ENCODE assay signal across 33 cellular contexts in genomic region chr1:52454111-52454510, GRCh38.
"Had no signal": no experiment of that assay in that cellular context is flagged by ENCODE, and none has a peak within 500 bp of the region (broad histone marks: within the 10 kb centered on the region; RNA-seq: fewer than 3 reads in every experiment).

No MANE protein-coding gene starts in this region.

- H3K27ac ChIP-seq: brain microvascular endothelial cell, RWPE1, VCaP had no signal

- ATAC-seq: activated CD8-positive, alpha-beta T cell treated with anti-CD3 and anti-CD28 coated beads for 36 hours; activated naive CD8-positive, alpha-beta T cell treated with anti-CD3 and anti-CD28 coated beads, Interleukin-2, amount 50 U/mL, for 24 hours; PC-3; Right ventricle myocardium inferior had no signal

- H3K36me3 ChIP-seq: brain microvascular endothelial cell had no signal

- H3K27ac Mint-ChIP-seq: activated CD4-positive, alpha-beta T cell treated with anti-CD3 and anti-CD28 coated beads, Interleukin-2, amount 10 ng/mL, durations not matched to agents 24 days and 14 days; activated CD8-positive, alpha-beta T cell treated with anti-CD3 and anti-CD28 coated beads for 36 hours; activated naive CD4-positive, alpha-beta T cell treated with anti-CD3 and anti-CD28 coated beads, Interleukin-2, amount 10 ng/mL, durations not matched to agents 7 days and 5 days; activated naive CD8-positive, alpha-beta T cell; activated naive CD8-positive, alpha-beta T cell treated with anti-CD3 and anti-CD28 coated beads, Interleukin-2, amount 50 U/mL, for 24 hours; activated T-cell treated with anti-CD3 and anti-CD28 coated beads, Interleukin-2, amount 50 U/mL, for 24 hours; activated T-helper 1 cell treated with anti-CD3 and anti-CD28 coated beads, Interleukin-12 subunit alpha, Interleukin-12 subunit beta, Interleukin-2, Interleukin-4 antibody, amounts not matched to agents 30 ng/mL and 10 ng/mL and 1 ng/mL, durations not matched to agents 14 hours and 24 hours and 36 hours had no signal

- H3K4me3 Mint-ChIP-seq: activated CD4-positive, alpha-beta T cell treated with anti-CD3 and anti-CD28 coated beads, Interleukin-2, amount 10 ng/mL, durations not matched to agents 24 days and 14 days; activated CD8-positive, alpha-beta T cell treated with anti-CD3 and anti-CD28 coated beads for 36 hours; activated naive CD4-positive, alpha-beta T cell treated with anti-CD3 and anti-CD28 coated beads, Interleukin-2, amount 10 ng/mL, durations not matched to agents 7 days and 5 days; activated naive CD8-positive, alpha-beta T cell; activated naive CD8-positive, alpha-beta T cell treated with anti-CD3 and anti-CD28 coated beads, Interleukin-2, amount 50 U/mL, for 24 hours; activated T-cell treated with anti-CD3 and anti-CD28 coated beads, Interleukin-2, amount 50 U/mL, for 24 hours; activated T-helper 1 cell treated with anti-CD3 and anti-CD28 coated beads, Interleukin-12 subunit alpha, Interleukin-12 subunit beta, Interleukin-2, Interleukin-4 antibody, amounts not matched to agents 30 ng/mL and 10 ng/mL and 1 ng/mL, durations not matched to agents 14 hours and 24 hours and 36 hours had no signal

- DNase-seq: activated CD4-positive, alpha-beta T cell treated with anti-CD3 and anti-CD28 coated beads for 1 hour; activated CD4-positive, alpha-beta T cell treated with anti-CD3 and anti-CD28 coated beads, Interleukin-2, amount 10 ng/mL, durations not matched to agents 24 days and 14 days; activated CD4-positive, alpha-beta T cell treated with anti-CD3 and anti-CD28 coated beads, Interleukin-2, amount 50 U/mL, for 4 hours; activated CD4-positive, CD25-positive, alpha-beta regulatory T cell; activated CD8-positive, alpha-beta T cell treated with anti-CD3 and anti-CD28 coated beads for 36 hours; activated naive CD4-positive, alpha-beta T cell treated with anti-CD3 and anti-CD28 coated beads, Interleukin-2, amount 10 ng/mL, durations not matched to agents 7 days and 5 days; activated naive CD8-positive, alpha-beta T cell treated with anti-CD3 and anti-CD28 coated beads, Interleukin-2, amount 50 U/mL, for 24 hours; activated T-cell treated with anti-CD3 and anti-CD28 coated beads, Interleukin-2, amount 50 U/mL, for 24 hours; amniotic stem cell; aorta; brain microvascular endothelial cell; central memory CD4-positive, alpha-beta T cell; NCI-H1048; NCI-H1105 treated with DMSO at 0.1 percent for 48 hours; NCI-H1436 treated with DMSO at 0.1 percent for 48 hours; NCI-H187; NCI-H2029 treated with DMSO at 0.1 percent for 48 hours; NCI-H2107; NCI-H2171; NCI-H510A; NCI-H748 treated with DMSO at 0.1 percent for 48 hours; NK-92 treated with Interleukin-12 subunit alpha and Interleukin-12 subunit beta, amount 100 ng/mL, for 24 hours; PC-3; SIG-M5; SW 1271; T-helper 1 cell; T-helper 2 cell; T-helper 9 cell had no signal

- H3K27me3 ChIP-seq: brain microvascular endothelial cell had no signal

- H3K4me1 Mint-ChIP-seq: activated CD4-positive, alpha-beta T cell treated with anti-CD3 and anti-CD28 coated beads, Interleukin-2, amount 10 ng/mL, durations not matched to agents 24 days and 14 days; activated naive CD4-positive, alpha-beta T cell treated with anti-CD3 and anti-CD28 coated beads, Interleukin-2, amount 10 ng/mL, durations not matched to agents 7 days and 5 days; activated naive CD8-positive, alpha-beta T cell treated with anti-CD3 and anti-CD28 coated beads, Interleukin-2, amount 50 U/mL, for 24 hours had no signal

- H3K9me3 Mint-ChIP-seq: activated CD4-positive, alpha-beta T cell treated with anti-CD3 and anti-CD28 coated beads, Interleukin-2, amount 10 ng/mL, durations not matched to agents 24 days and 14 days; activated CD8-positive, alpha-beta T cell treated with anti-CD3 and anti-CD28 coated beads for 36 hours; activated naive CD4-positive, alpha-beta T cell treated with anti-CD3 and anti-CD28 coated beads, Interleukin-2, amount 10 ng/mL, durations not matched to agents 7 days and 5 days; activated naive CD8-positive, alpha-beta T cell treated with anti-CD3 and anti-CD28 coated beads, Interleukin-2, amount 50 U/mL, for 24 hours; activated T-cell treated with anti-CD3 and anti-CD28 coated beads, Interleukin-2, amount 50 U/mL, for 24 hours; activated T-helper 1 cell treated with anti-CD3 and anti-CD28 coated beads, Interleukin-12 subunit alpha, Interleukin-12 subunit beta, Interleukin-2, Interleukin-4 antibody, amounts not matched to agents 30 ng/mL and 10 ng/mL and 1 ng/mL, durations not matched to agents 14 hours and 24 hours and 36 hours had no signal

- H3K27me3 Mint-ChIP-seq: activated CD4-positive, alpha-beta T cell treated with anti-CD3 and anti-CD28 coated beads, Interleukin-2, amount 10 ng/mL, durations not matched to agents 24 days and 14 days; activated CD8-positive, alpha-beta T cell treated with anti-CD3 and anti-CD28 coated beads for 36 hours; activated naive CD4-positive, alpha-beta T cell treated with anti-CD3 and anti-CD28 coated beads, Interleukin-2, amount 10 ng/mL, durations not matched to agents 7 days and 5 days; activated naive CD8-positive, alpha-beta T cell; activated naive CD8-positive, alpha-beta T cell treated with anti-CD3 and anti-CD28 coated beads, Interleukin-2, amount 50 U/mL, for 24 hours; activated T-cell treated with anti-CD3 and anti-CD28 coated beads, Interleukin-2, amount 50 U/mL, for 24 hours had no signal
